In genomic region chr14:51850651-51851050, GRCh38 we compare ENCODE assay signal across 18 cellular contexts. TPM values are rescaled to one million over a fixed set of nuclear protein-coding genes. Genes with fewer than 3 reads are reported as not detected.
DNase-seq lines count a peak whose midpoint lies in the region; ATAC-seq and TF ChIP-seq lines count a peak whose summit lies in the region.
"Had no signal": no experiment of that assay in that cellular context is flagged by ENCODE, and none has a peak within 500 bp of the region (broad histone marks: within the 10 kb centered on the region; RNA-seq: fewer than 3 reads in every experiment).

No MANE protein-coding gene starts in this region.

- CTCF ChIA-PET in activated naive CD4-positive, alpha-beta T cell treated with anti-CD3 and anti-CD28 coated beads for 36 hours (lab: Charles Lee): interaction anchor here (1.2 to 1.5 kb wide), 3 partner anchors 11 to 128 kb away, joined by 3 to 5 read pairs (median 4); no protein-coding TSS in a partner anchor

- H3K27ac Mint-ChIP-seq in activated naive CD4-positive, alpha-beta T cell treated with anti-CD3 and anti-CD28 coated beads for 36 hours: peak overlapping the region; percentile 76
- H3K27ac Mint-ChIP-seq in activated T-helper 17 cell treated with anti-CD3 and anti-CD28 coated beads, Interleukin-2, amount 50 U/mL, for 72 hours: peak overlapping the region; percentile 74
- peak overlapping the region; percentile 49 for H3K27ac Mint-ChIP-seq in central memory CD8-positive, alpha-beta T cell (ENCODE audit: low read depth)
- no peak overlapping the region for H3K27ac Mint-ChIP-seq in osteocyte (ENCODE audit: unreplicated experiment)
- H3K27ac Mint-ChIP-seq: H9 had no signal

- intact Hi-C loops in activated naive CD4-positive, alpha-beta T cell treated with anti-CD3 and anti-CD28 coated beads for 36 hours (cut with micrococcal nuclease): no loop called here

- peaks cover 27% of the 10 kb centered on the region for H3K9me3 Mint-ChIP-seq in activated naive CD4-positive, alpha-beta T cell treated with anti-CD3 and anti-CD28 coated beads for 36 hours
- peaks cover 7% of the 10 kb centered on the region for H3K9me3 Mint-ChIP-seq in activated T-helper 17 cell treated with anti-CD3 and anti-CD28 coated beads, Interleukin-2, amount 50 U/mL, for 72 hours
- peaks cover 6% of the 10 kb centered on the region for H3K9me3 Mint-ChIP-seq in central memory CD8-positive, alpha-beta T cell
- H3K9me3 Mint-ChIP-seq in osteocyte (ENCODE audit: unreplicated experiment): no peaks in the 10 kb centered on the region

- no peak for TF ChIP-seq CTCF in osteocyte (IDR thresholded peaks at IDR 0.05)

- H3K27me3 Mint-ChIP-seq in activated naive CD4-positive, alpha-beta T cell treated with anti-CD3 and anti-CD28 coated beads for 36 hours (ENCODE audit: low read depth): no peaks in the 10 kb centered on the region
- H3K27me3 Mint-ChIP-seq in activated T-helper 17 cell treated with anti-CD3 and anti-CD28 coated beads, Interleukin-2, amount 50 U/mL, for 72 hours: no peaks in the 10 kb centered on the region
- no peaks in the 10 kb centered on the region for H3K27me3 Mint-ChIP-seq in central memory CD8-positive, alpha-beta T cell
- peaks cover 6% of the 10 kb centered on the region for H3K27me3 Mint-ChIP-seq in osteocyte (ENCODE audit: unreplicated experiment)

- DNase-seq in activated naive CD4-positive, alpha-beta T cell treated with anti-CD3 and anti-CD28 coated beads for 36 hours: peak; percentile 68
- DNase-seq in activated naive CD4-positive, alpha-beta T cell treated with Interleukin-2 at 50 U/mL for 16 hours: no peak
- no peak for DNase-seq in central memory CD8-positive, alpha-beta T cell (ENCODE audit: low spot score in 2 of 2)
- DNase-seq in osteocyte (ENCODE audit: extremely low spot score, unreplicated experiment) (peak; percentile 49), kidney glomerular epithelial cell (lab: John Stamatoyannopoulos, UW) (no peak)
- DNase-seq: ACHN, C1 segment of cervical spinal cord, DMS79, H9, NCI-H1436, NCI-H2029, NCI-H2171, NCI-H526, PC-3, SIG-M5 had no signal

- peaks cover 28% of the 10 kb centered on the region for H3K36me3 Mint-ChIP-seq in activated naive CD4-positive, alpha-beta T cell treated with anti-CD3 and anti-CD28 coated beads for 36 hours (ENCODE audit: low read depth)
- peaks cover 17% of the 10 kb centered on the region for H3K36me3 Mint-ChIP-seq in activated T-helper 17 cell treated with anti-CD3 and anti-CD28 coated beads, Interleukin-2, amount 50 U/mL, for 72 hours (ENCODE audit: low read depth)
- H3K36me3 Mint-ChIP-seq in central memory CD8-positive, alpha-beta T cell (ENCODE audit: insufficient read depth): peaks cover 14% of the 10 kb centered on the region
- no peaks in the 10 kb centered on the region for H3K36me3 Mint-ChIP-seq in osteocyte (ENCODE audit: unreplicated experiment)

- H3K4me3 Mint-ChIP-seq in activated naive CD4-positive, alpha-beta T cell treated with anti-CD3 and anti-CD28 coated beads for 36 hours: no peak overlapping the region
- peak overlapping the region; percentile 29 for H3K4me3 Mint-ChIP-seq in activated T-helper 17 cell treated with anti-CD3 and anti-CD28 coated beads, Interleukin-2, amount 50 U/mL, for 72 hours
- H3K4me3 Mint-ChIP-seq in central memory CD8-positive, alpha-beta T cell: no peak overlapping the region
- no peak overlapping the region for H3K4me3 Mint-ChIP-seq in osteocyte (ENCODE audit: unreplicated experiment)
- H3K4me3 Mint-ChIP-seq: H9 had no signal

- peaks cover 60% of the 10 kb centered on the region for H3K4me1 Mint-ChIP-seq in activated naive CD4-positive, alpha-beta T cell treated with anti-CD3 and anti-CD28 coated beads for 36 hours (ENCODE audit: low read depth)
- H3K4me1 Mint-ChIP-seq in activated T-helper 17 cell treated with anti-CD3 and anti-CD28 coated beads, Interleukin-2, amount 50 U/mL, for 72 hours: peaks cover 41% of the 10 kb centered on the region
- peaks cover 72% of the 10 kb centered on the region for H3K4me1 Mint-ChIP-seq in central memory CD8-positive, alpha-beta T cell
- H3K4me1 Mint-ChIP-seq in osteocyte (ENCODE audit: unreplicated experiment): peaks cover 2% of the 10 kb centered on the region

- no peak for ATAC-seq in activated T-helper 17 cell treated with anti-CD3 and anti-CD28 coated beads, Interleukin-2, amount 50 U/mL, for 72 hours (replicated peaks)
- no peak for ATAC-seq in central memory CD8-positive, alpha-beta T cell (replicated peaks; ENCODE audit: extremely low read depth, poor library complexity, severe bottlenecking)
- ATAC-seq in GM19351 (IDR thresholded peaks at IDR 0.05; ENCODE audit: unreplicated experiment) (no peak), HG03521 (IDR thresholded peaks at IDR 0.05; ENCODE audit: unreplicated experiment) (no peak)
- ATAC-seq: PC-3 had no signal

RNA-seq across cellular contexts. Expression of gene GNG2, which starts 9.8 kb away (rescaled TPM):
- 100 to 1,000 TPM; 176 to 181 TPM for total RNA-seq in activated naive CD4-positive, alpha-beta T cell treated with anti-CD3 and anti-CD28 coated beads for 36 hours
- 100 to 1,000 TPM in 1 of 2 donors, 10 to 100 TPM in 1; 99.1 to 132 TPM for total RNA-seq in activated T-helper 17 cell treated with anti-CD3 and anti-CD28 coated beads, Interleukin-2, amount 50 U/mL, for 72 hours
- total RNA-seq in osteocyte: 3.9 and 4.1 TPM in 2 replicates

Comparison
In these comparisons a context has a peak if more than half of its experiments do, and no peak if none do; other contexts are left out.
1. DNase-seq: peak in activated naive CD4-positive, alpha-beta T cell treated with anti-CD3 and anti-CD28 coated beads for 36 hours (single experiment) and osteocyte (single experiment); none in activated naive CD4-positive, alpha-beta T cell treated with Interleukin-2 at 50 U/mL for 16 hours (single experiment), central memory CD8-positive, alpha-beta T cell (0 of 2) and kidney glomerular epithelial cell (single experiment).
2. RNA of gene GNG2, which starts 9.8 kb away (total RNA-seq): 176 to 181 TPM in activated naive CD4-positive, alpha-beta T cell treated with anti-CD3 and anti-CD28 coated beads for 36 hours and 99.1 to 132 TPM in activated T-helper 17 cell treated with anti-CD3 and anti-CD28 coated beads, Interleukin-2, amount 50 U/mL, for 72 hours; 3.9 to 4.1 TPM in osteocyte; every median in the first group is over 10 times any median in the second.